1 cellular context compared by ENCODE assay signal in the genomic region with DNA sequence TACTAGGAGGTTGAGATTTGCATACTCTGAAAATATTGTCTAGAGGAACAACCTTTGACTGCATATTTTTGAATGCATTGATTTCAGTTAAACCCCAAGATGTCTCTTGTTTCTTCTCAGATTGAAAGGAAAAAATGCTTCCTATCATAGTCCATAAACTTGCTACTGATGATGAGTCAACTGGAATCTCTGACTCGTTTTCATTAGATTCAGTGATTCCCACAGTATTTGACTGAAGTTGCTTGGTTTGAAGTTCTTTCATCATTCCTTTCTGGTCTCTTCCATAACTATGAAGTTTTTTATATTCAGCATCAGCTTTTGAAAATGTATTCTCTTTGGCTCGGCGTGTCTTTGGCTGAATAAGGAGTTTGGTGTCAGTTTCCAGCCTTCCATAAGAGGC.
TF ChIP-seq lines count a peak whose summit lies in the region.

No MANE protein-coding gene starts in this region.

TF ChIP-seq in GM12878, 131 proteins besides CTCF, POLR2A, EP300 and RAD21:
- TF ChIP-seq, protein P1, sequence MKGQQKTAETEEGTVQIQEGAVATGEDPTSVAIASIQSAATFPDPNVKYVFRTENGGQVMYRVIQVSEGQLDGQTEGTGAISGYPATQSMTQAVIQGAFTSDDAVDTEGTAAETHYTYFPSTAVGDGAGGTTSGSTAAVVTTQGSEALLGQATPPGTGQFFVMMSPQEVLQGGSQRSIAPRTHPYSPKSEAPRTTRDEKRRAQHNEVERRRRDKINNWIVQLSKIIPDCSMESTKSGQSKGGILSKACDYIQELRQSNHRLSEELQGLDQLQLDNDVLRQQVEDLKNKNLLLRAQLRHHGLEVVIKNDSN (IDR thresholded peaks at IDR 0.05; ENCODE audit: borderline replicate concordance, extremely low read length, insufficient read depth, low read depth, low read length) = no peak
- no peak for TF ChIP-seq MYC (IDR thresholded peaks at IDR 0.05; ENCODE audit: insufficient read depth, insufficient read length, insufficient replicate concordance, low read length, severe bottlenecking)
- TF ChIP-seq, protein P2, sequence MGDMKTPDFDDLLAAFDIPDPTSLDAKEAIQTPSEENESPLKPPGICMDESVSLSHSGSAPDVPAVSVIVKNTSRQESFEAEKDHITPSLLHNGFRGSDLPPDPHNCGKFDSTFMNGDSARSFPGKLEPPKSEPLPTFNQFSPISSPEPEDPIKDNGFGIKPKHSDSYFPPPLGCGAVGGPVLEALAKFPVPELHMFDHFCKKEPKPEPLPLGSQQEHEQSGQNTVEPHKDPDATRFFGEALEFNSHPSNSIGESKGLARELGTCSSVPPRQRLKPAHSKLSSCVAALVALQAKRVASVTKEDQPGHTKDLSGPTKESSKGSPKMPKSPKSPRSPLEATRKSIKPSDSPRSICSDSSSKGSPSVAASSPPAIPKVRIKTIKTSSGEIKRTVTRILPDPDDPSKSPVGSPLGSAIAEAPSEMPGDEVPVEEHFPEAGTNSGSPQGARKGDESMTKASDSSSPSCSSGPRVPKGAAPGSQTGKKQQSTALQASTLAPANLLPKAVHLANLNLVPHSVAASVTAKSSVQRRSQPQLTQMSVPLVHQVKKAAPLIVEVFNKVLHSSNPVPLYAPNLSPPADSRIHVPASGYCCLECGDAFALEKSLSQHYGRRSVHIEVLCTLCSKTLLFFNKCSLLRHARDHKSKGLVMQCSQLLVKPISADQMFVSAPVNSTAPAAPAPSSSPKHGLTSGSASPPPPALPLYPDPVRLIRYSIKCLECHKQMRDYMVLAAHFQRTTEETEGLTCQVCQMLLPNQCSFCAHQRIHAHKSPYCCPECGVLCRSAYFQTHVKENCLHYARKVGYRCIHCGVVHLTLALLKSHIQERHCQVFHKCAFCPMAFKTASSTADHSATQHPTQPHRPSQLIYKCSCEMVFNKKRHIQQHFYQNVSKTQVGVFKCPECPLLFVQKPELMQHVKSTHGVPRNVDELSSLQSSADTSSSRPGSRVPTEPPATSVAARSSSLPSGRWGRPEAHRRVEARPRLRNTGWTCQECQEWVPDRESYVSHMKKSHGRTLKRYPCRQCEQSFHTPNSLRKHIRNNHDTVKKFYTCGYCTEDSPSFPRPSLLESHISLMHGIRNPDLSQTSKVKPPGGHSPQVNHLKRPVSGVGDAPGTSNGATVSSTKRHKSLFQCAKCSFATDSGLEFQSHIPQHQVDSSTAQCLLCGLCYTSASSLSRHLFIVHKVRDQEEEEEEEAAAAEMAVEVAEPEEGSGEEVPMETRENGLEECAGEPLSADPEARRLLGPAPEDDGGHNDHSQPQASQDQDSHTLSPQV (IDR thresholded peaks at IDR 0.05) = no peak
- no peak for TF ChIP-seq POU2F2 (IDR thresholded peaks at IDR 0.05; ENCODE audit: borderline replicate concordance, low read depth, low read length)
- TF ChIP-seq POLR2AphosphoS2 (IDR thresholded peaks at IDR 0.05; ENCODE audit: low read depth, low read length) = no peak
- no peak for TF ChIP-seq TCF12 (IDR thresholded peaks at IDR 0.05; ENCODE audit: low read depth, low read length)
